Comparison of ENCODE assay signal across 23 cellular contexts in genomic region chr17:27860971-27861669, GRCh38.
"Had no signal": no experiment of that assay in that cellular context is flagged by ENCODE, and none has a peak within 500 bp of the region (broad histone marks: within the 10 kb centered on the region; RNA-seq: fewer than 3 reads in every experiment).

No MANE protein-coding gene starts in this region.

- H3K36me3 ChIP-seq: ascending aorta, pancreas, spleen had no signal

- H3K27ac Mint-ChIP-seq: activated naive CD4-positive, alpha-beta T cell treated with anti-CD3 and anti-CD28 coated beads, Interleukin-2, amount 10 ng/mL, durations not matched to agents 7 days and 5 days; activated naive CD8-positive, alpha-beta T cell treated with anti-CD3 and anti-CD28 coated beads, Interleukin-2, amount 10 ng/mL, durations not matched to agents 7 days and 5 days; mesothelial cell of epicardium; naive thymus-derived CD4-positive, alpha-beta T cell; T-helper 1 cell treated with Interleukin-12 subunit alpha and Interleukin-12 subunit beta and Interleukin-4 antibody, amounts not matched to agents 30 μg/mL and 1 μg/mL, for 36 hours had no signal

- H3K4me3 ChIP-seq: ascending aorta, pancreas, spleen, tibial nerve had no signal

- H3K9me3 Mint-ChIP-seq: activated naive CD4-positive, alpha-beta T cell treated with anti-CD3 and anti-CD28 coated beads, Interleukin-2, amount 10 ng/mL, durations not matched to agents 7 days and 5 days; activated naive CD8-positive, alpha-beta T cell treated with anti-CD3 and anti-CD28 coated beads, Interleukin-2, amount 10 ng/mL, durations not matched to agents 7 days and 5 days; brain; mesothelial cell of epicardium; naive thymus-derived CD4-positive, alpha-beta T cell; T-helper 1 cell treated with Interleukin-12 subunit alpha and Interleukin-12 subunit beta and Interleukin-4 antibody, amounts not matched to agents 30 μg/mL and 1 μg/mL, for 36 hours had no signal

- H3K9me3 ChIP-seq: ascending aorta, pancreas, spleen, tibial nerve had no signal

- H3K4me1 ChIP-seq: ascending aorta, pancreas, spleen, tibial nerve had no signal

- H3K27me3 ChIP-seq: ascending aorta, pancreas, spleen, tibial nerve had no signal

- DNase-seq: activated CD4-positive, alpha-beta T cell treated with anti-CD3 and anti-CD28 coated beads, Interleukin-2, amount 50 U/mL, for 48 hours; activated CD8-positive, alpha-beta memory T cell treated with anti-CD3 and anti-CD28 coated beads for 24 hours; activated effector memory CD4-positive, alpha-beta T cell treated with Interleukin-2 at 50 U/mL for 16 hours; activated naive CD4-positive, alpha-beta T cell treated with anti-CD3 and anti-CD28 coated beads, Interleukin-2, amount 10 ng/mL, durations not matched to agents 7 days and 5 days; activated naive CD8-positive, alpha-beta T cell treated with anti-CD3 and anti-CD28 coated beads, Interleukin-2, amount 10 ng/mL, durations not matched to agents 7 days and 5 days; cortex of kidney; foreskin melanocyte; islet precursor cell; left cardiac atrium; naive thymus-derived CD4-positive, alpha-beta T cell; nucleus accumbens; pancreas; right cardiac atrium; spleen; stimulated activated naive CD4-positive, alpha-beta T cell treated with Interleukin-2 at 50 U/mL for 16 hours; SW 1271; T-helper 9 cell had no signal

- H3K4me3 Mint-ChIP-seq: activated naive CD4-positive, alpha-beta T cell treated with anti-CD3 and anti-CD28 coated beads, Interleukin-2, amount 10 ng/mL, durations not matched to agents 7 days and 5 days; activated naive CD8-positive, alpha-beta T cell treated with anti-CD3 and anti-CD28 coated beads, Interleukin-2, amount 10 ng/mL, durations not matched to agents 7 days and 5 days; brain; mesothelial cell of epicardium; naive thymus-derived CD4-positive, alpha-beta T cell; T-helper 1 cell treated with Interleukin-12 subunit alpha and Interleukin-12 subunit beta and Interleukin-4 antibody, amounts not matched to agents 30 μg/mL and 1 μg/mL, for 36 hours had no signal

- H3K4me1 Mint-ChIP-seq: activated naive CD4-positive, alpha-beta T cell treated with anti-CD3 and anti-CD28 coated beads, Interleukin-2, amount 10 ng/mL, durations not matched to agents 7 days and 5 days; brain had no signal

- H3K27me3 Mint-ChIP-seq: activated naive CD8-positive, alpha-beta T cell treated with anti-CD3 and anti-CD28 coated beads, Interleukin-2, amount 10 ng/mL, durations not matched to agents 7 days and 5 days had no signal

- ATAC-seq: left cardiac atrium; naive thymus-derived CD4-positive, alpha-beta T cell; right cardiac atrium had no signal

- H3K36me3 Mint-ChIP-seq: activated naive CD4-positive, alpha-beta T cell treated with anti-CD3 and anti-CD28 coated beads, Interleukin-2, amount 10 ng/mL, durations not matched to agents 7 days and 5 days; activated naive CD8-positive, alpha-beta T cell treated with anti-CD3 and anti-CD28 coated beads, Interleukin-2, amount 10 ng/mL, durations not matched to agents 7 days and 5 days; brain; mesothelial cell of epicardium had no signal

- H3K27ac ChIP-seq: ascending aorta, pancreas, spleen, tibial nerve, VCaP had no signal
